2 cellular contexts compared by ENCODE assay signal in genomic region chr3:46619845-46620778, GRCh38.
A peak's percentile ranks its signal among the peaks of the same experiment; 100 is the strongest.
TF ChIP-seq lines count a peak whose summit lies in the region.

No MANE protein-coding gene starts in this region.

TF ChIP-seq in HepG2, 621 proteins besides CTCF, POLR2A, EP300 and RAD21:
- no peak for TF ChIP-seq ZNF383 (CRISPR knock-in tag; IDR thresholded peaks at IDR 0.05; ENCODE audit: borderline replicate concordance)
- TF ChIP-seq, protein P1, sequence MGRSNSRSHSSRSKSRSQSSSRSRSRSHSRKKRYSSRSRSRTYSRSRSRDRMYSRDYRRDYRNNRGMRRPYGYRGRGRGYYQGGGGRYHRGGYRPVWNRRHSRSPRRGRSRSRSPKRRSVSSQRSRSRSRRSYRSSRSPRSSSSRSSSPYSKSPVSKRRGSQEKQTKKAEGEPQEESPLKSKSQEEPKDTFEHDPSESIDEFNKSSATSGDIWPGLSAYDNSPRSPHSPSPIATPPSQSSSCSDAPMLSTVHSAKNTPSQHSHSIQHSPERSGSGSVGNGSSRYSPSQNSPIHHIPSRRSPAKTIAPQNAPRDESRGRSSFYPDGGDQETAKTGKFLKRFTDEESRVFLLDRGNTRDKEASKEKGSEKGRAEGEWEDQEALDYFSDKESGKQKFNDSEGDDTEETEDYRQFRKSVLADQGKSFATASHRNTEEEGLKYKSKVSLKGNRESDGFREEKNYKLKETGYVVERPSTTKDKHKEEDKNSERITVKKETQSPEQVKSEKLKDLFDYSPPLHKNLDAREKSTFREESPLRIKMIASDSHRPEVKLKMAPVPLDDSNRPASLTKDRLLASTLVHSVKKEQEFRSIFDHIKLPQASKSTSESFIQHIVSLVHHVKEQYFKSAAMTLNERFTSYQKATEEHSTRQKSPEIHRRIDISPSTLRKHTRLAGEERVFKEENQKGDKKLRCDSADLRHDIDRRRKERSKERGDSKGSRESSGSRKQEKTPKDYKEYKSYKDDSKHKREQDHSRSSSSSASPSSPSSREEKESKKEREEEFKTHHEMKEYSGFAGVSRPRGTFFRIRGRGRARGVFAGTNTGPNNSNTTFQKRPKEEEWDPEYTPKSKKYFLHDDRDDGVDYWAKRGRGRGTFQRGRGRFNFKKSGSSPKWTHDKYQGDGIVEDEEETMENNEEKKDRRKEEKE (IDR thresholded peaks at IDR 0.05), result no peak
- TF ChIP-seq ZNF143 (CRISPR knock-in tag; IDR thresholded peaks at IDR 0.05), result no peak
- no peak for TF ChIP-seq ZNF160 (CRISPR knock-in tag; IDR thresholded peaks at IDR 0.05)
- TF ChIP-seq PATZ1 (CRISPR knock-in tag; IDR thresholded peaks at IDR 0.05), result no peak
- TF ChIP-seq SETDB1 (CRISPR knock-in tag; IDR thresholded peaks at IDR 0.05; ENCODE audit: borderline replicate concordance), result no peak
- TF ChIP-seq, protein P2, sequence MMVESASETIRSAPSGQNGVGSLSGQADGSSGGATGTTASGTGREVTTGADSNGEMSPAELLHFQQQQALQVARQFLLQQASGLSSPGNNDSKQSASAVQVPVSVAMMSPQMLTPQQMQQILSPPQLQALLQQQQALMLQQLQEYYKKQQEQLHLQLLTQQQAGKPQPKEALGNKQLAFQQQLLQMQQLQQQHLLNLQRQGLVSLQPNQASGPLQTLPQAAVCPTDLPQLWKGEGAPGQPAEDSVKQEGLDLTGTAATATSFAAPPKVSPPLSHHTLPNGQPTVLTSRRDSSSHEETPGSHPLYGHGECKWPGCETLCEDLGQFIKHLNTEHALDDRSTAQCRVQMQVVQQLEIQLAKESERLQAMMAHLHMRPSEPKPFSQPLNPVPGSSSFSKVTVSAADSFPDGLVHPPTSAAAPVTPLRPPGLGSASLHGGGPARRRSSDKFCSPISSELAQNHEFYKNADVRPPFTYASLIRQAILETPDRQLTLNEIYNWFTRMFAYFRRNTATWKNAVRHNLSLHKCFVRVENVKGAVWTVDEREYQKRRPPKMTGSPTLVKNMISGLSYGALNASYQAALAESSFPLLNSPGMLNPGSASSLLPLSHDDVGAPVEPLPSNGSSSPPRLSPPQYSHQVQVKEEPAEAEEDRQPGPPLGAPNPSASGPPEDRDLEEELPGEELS (CRISPR knock-in tag; IDR thresholded peaks at IDR 0.05), result no peak
- TF ChIP-seq CCAR2 (optimal IDR thresholded peaks at IDR 0.05; ENCODE audit: low read depth, low read length), result no peak
- TF ChIP-seq ZNF777 (CRISPR knock-in tag; IDR thresholded peaks at IDR 0.05), result no peak
- TF ChIP-seq DNMT1 (CRISPR knock-in tag; IDR thresholded peaks at IDR 0.05), result no peak
- no peak for TF ChIP-seq ZNF674 (CRISPR knock-in tag; IDR thresholded peaks at IDR 0.05; ENCODE audit: low read depth)
- TF ChIP-seq ARHGAP35 (CRISPR knock-in tag; IDR thresholded peaks at IDR 0.05; ENCODE audit: borderline replicate concordance), result no peak
- no peak for TF ChIP-seq ZNF30 (CRISPR knock-in tag; IDR thresholded peaks at IDR 0.05)
- no peak for TF ChIP-seq ISX (CRISPR knock-in tag; conservative IDR thresholded peaks at IDR 0.05)
- no peak for TF ChIP-seq ZMYM2 (CRISPR knock-in tag; IDR thresholded peaks at IDR 0.05)
- no peak for TF ChIP-seq MTF1 (CRISPR knock-in tag; IDR thresholded peaks at IDR 0.05)
- TF ChIP-seq UBTF (CRISPR knock-in tag; IDR thresholded peaks at IDR 0.05), result no peak
- TF ChIP-seq ZNF589 (CRISPR knock-in tag; conservative IDR thresholded peaks at IDR 0.05), result no peak
TF ChIP-seq in HepG2: peak in this region for 0.

TF ChIP-seq in WTC11, 78 proteins besides CTCF, POLR2A, EP300 and RAD21:
- TF ChIP-seq SP1 (CRISPR knock-in tag; conservative IDR thresholded peaks at IDR 0.05), result no peak
- TF ChIP-seq, protein P3, sequence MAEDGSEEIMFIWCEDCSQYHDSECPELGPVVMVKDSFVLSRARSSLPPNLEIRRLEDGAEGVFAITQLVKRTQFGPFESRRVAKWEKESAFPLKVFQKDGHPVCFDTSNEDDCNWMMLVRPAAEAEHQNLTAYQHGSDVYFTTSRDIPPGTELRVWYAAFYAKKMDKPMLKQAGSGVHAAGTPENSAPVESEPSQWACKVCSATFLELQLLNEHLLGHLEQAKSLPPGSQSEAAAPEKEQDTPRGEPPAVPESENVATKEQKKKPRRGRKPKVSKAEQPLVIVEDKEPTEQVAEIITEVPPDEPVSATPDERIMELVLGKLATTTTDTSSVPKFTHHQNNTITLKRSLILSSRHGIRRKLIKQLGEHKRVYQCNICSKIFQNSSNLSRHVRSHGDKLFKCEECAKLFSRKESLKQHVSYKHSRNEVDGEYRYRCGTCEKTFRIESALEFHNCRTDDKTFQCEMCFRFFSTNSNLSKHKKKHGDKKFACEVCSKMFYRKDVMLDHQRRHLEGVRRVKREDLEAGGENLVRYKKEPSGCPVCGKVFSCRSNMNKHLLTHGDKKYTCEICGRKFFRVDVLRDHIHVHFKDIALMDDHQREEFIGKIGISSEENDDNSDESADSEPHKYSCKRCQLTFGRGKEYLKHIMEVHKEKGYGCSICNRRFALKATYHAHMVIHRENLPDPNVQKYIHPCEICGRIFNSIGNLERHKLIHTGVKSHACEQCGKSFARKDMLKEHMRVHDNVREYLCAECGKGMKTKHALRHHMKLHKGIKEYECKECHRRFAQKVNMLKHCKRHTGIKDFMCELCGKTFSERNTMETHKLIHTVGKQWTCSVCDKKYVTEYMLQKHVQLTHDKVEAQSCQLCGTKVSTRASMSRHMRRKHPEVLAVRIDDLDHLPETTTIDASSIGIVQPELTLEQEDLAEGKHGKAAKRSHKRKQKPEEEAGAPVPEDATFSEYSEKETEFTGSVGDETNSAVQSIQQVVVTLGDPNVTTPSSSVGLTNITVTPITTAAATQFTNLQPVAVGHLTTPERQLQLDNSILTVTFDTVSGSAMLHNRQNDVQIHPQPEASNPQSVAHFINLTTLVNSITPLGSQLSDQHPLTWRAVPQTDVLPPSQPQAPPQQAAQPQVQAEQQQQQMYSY (CRISPR knock-in tag; IDR thresholded peaks at IDR 0.05), result peak; percentile 87
